ENCODE assay signal across 27 cellular contexts in the genomic region with DNA sequence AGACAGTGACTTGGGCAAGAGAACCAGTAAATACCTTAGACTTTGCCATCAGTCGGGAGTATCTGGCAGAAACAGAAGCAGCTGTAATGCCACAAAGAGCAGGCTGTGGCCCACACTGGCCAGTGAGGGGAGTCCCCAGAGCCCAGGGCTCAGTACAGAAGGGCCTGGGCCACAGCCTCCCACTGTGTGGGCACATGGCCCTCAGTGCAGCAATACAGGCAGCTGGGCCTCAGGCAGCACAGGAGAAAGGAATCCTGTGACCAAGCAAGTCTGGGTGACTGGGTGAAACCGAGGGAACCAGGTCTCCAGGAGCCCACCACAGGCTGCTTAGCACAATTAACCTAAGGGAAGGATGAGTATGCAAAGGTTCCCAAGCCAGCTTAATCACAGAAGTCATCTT. TPM values are rescaled to one million over a fixed set of nuclear protein-coding genes. Genes with fewer than 3 reads are reported as not detected.
DNase-seq lines count a peak whose midpoint lies in the region; ATAC-seq and TF ChIP-seq lines count a peak whose summit lies in the region.
"Had no signal": no experiment of that assay in that cellular context is flagged by ENCODE, and none has a peak within 500 bp of the region (broad histone marks: within the 10 kb centered on the region; RNA-seq: fewer than 3 reads in every experiment).

No MANE protein-coding gene starts in this region.

- no peak overlapping the region for H3K27ac Mint-ChIP-seq in activated CD4-positive, alpha-beta memory T cell treated with anti-CD3 and anti-CD28 coated beads, Interleukin-2, amount 10 ng/mL, durations not matched to agents 7 days and 5 days
- H3K27ac Mint-ChIP-seq in activated CD4-positive, alpha-beta memory T cell treated with anti-CD3 and anti-CD28 coated beads for 36 hours, result no peak overlapping the region
- no peak overlapping the region for H3K27ac Mint-ChIP-seq in MCF 10A (ENCODE audit: low read depth, unreplicated experiment)
- H3K27ac Mint-ChIP-seq in Caco-2 (ENCODE audit: unreplicated experiment), result no peak overlapping the region
- H3K27ac Mint-ChIP-seq: CD4-positive, alpha-beta memory T cell had no signal

- H3K4me1 ChIP-seq in mesenchymal stem cell (ENCODE audit: control insufficient read depth, insufficient read depth, low read depth, low read length) (peaks cover 36% of the 10 kb centered on the region), stomach (peaks cover 0 to 16% (median 8%) of the 10 kb centered on the region in 4 donors), esophagus squamous epithelium (peaks cover 0 to 53% (median 24%) of the 10 kb centered on the region in 3 donors), Caco-2 (peaks cover 12% of the 10 kb centered on the region)

- H3K4me3 Mint-ChIP-seq in activated CD4-positive, alpha-beta memory T cell treated with anti-CD3 and anti-CD28 coated beads, Interleukin-2, amount 10 ng/mL, durations not matched to agents 7 days and 5 days, result no peak overlapping the region
- H3K4me3 Mint-ChIP-seq in activated CD4-positive, alpha-beta memory T cell treated with anti-CD3 and anti-CD28 coated beads for 36 hours, result no peak overlapping the region
- no peak overlapping the region for H3K4me3 Mint-ChIP-seq in MCF 10A (ENCODE audit: unreplicated experiment)
- H3K4me3 Mint-ChIP-seq in Caco-2 (ENCODE audit: unreplicated experiment), result no peak overlapping the region
- H3K4me3 Mint-ChIP-seq: CD4-positive, alpha-beta memory T cell had no signal

- POLR2A ChIA-PET in activated CD4-positive, alpha-beta memory T cell treated with anti-CD3 and anti-CD28 coated beads, Interleukin-2, amount 10 ng/mL, durations not matched to agents 7 days and 5 days (lab: Charles Lee), result no interaction called here
- POLR2A ChIA-PET in activated CD4-positive, alpha-beta memory T cell treated with anti-CD3 and anti-CD28 coated beads for 36 hours (lab: Charles Lee), result no interaction called here
- POLR2A ChIA-PET in MCF 10A (lab: Yijun Ruan, JAX) (interaction anchor here (0.8 kb wide), 1 partner anchor 13 kb away, joined by 3 read pairs; no protein-coding TSS in a partner anchor), Caco-2 (lab: Charles Lee) (no interaction called here)

- no peak overlapping the region for H2BK15ac ChIP-seq in mesenchymal stem cell (ENCODE audit: low read depth, poor library complexity, severe bottlenecking)

- H3K14ac ChIP-seq in mesenchymal stem cell (ENCODE audit: low read length in 2 of 2), result no peak overlapping the region

- no peak overlapping the region for H3K23ac ChIP-seq in mesenchymal stem cell (ENCODE audit: low read length in 2 of 2)

- H3K27ac ChIP-seq in mesenchymal stem cell (ENCODE audit: low read length, poor library complexity, severe bottlenecking), result no peak overlapping the region
- H3K27ac ChIP-seq in stomach, result no peak overlapping the region
- H3K27ac ChIP-seq in esophagus squamous epithelium, result no peak overlapping the region
- H3K27ac ChIP-seq: 22Rv1, BLaER1, PC-9 had no signal

- H3K9ac ChIP-seq in mesenchymal stem cell (ENCODE audit: low read length), result no peak overlapping the region
- H3K9ac ChIP-seq: BLaER1 had no signal

- CTCF ChIA-PET in activated CD4-positive, alpha-beta memory T cell treated with anti-CD3 and anti-CD28 coated beads, Interleukin-2, amount 10 ng/mL, durations not matched to agents 7 days and 5 days (lab: Charles Lee), result no interaction called here
- CTCF ChIA-PET in activated CD4-positive, alpha-beta memory T cell treated with anti-CD3 and anti-CD28 coated beads for 36 hours (lab: Charles Lee), result no interaction called here
- CTCF ChIA-PET in MCF 10A (lab: Yijun Ruan, JAX), result interaction anchor here (0.7 to 1.8 kb wide), 2 partner anchors 10 to 549 kb away, joined by 3 to 5 read pairs; no protein-coding TSS in a partner anchor
- CTCF ChIA-PET in Caco-2 (lab: Charles Lee), result interaction anchor here (0.6 kb wide), 1 partner anchor 559 kb away, joined by 3 read pairs; no protein-coding TSS in a partner anchor

- H3K9me3 Mint-ChIP-seq in activated CD4-positive, alpha-beta memory T cell treated with anti-CD3 and anti-CD28 coated beads, Interleukin-2, amount 10 ng/mL, durations not matched to agents 7 days and 5 days, result no peaks in the 10 kb centered on the region
- H3K9me3 Mint-ChIP-seq in activated CD4-positive, alpha-beta memory T cell treated with anti-CD3 and anti-CD28 coated beads for 36 hours, result no peaks in the 10 kb centered on the region
- no peaks in the 10 kb centered on the region for H3K9me3 Mint-ChIP-seq in MCF 10A (ENCODE audit: unreplicated experiment)
- H3K9me3 Mint-ChIP-seq in Caco-2 (ENCODE audit: unreplicated experiment), result no peaks in the 10 kb centered on the region
- H3K9me3 Mint-ChIP-seq: CD4-positive, alpha-beta memory T cell had no signal

- peak; percentile 1 for DNase-seq in activated CD4-positive, alpha-beta memory T cell treated with anti-CD3 and anti-CD28 coated beads, Interleukin-2, amount 10 ng/mL, durations not matched to agents 7 days and 5 days
- no peak for DNase-seq in activated CD4-positive, alpha-beta memory T cell treated with anti-CD3 and anti-CD28 coated beads for 36 hours
- no peak for DNase-seq in mesenchymal stem cell
- peak; percentile 15 for DNase-seq in stomach
- DNase-seq in esophagus squamous epithelium (lab: John Stamatoyannopoulos, UW), result no peak
- no peak for DNase-seq in MCF 10A (ENCODE audit: unreplicated experiment)
- DNase-seq in Caco-2, result no peak
- DNase-seq: ACHN; Calu3; CD4-positive, alpha-beta memory T cell; DMS153; GDM1; KBM-7; NCI-H1105; NCI-H146; NCI-H2029; NCI-H226; NCI-H510A treated with DMSO at 0.1 percent for 48 hours; NCI-H748 treated with DMSO at 0.1 percent for 48 hours; RPMI8226; SHP77 had no signal

- no peak overlapping the region for H3K4me2 ChIP-seq in mesenchymal stem cell (ENCODE audit: low read length, poor library complexity, severe bottlenecking)
- H3K4me2 ChIP-seq: BLaER1, PC-9 had no signal

- H3K27me3 ChIP-seq in mesenchymal stem cell (ENCODE audit: control insufficient read depth in 1 of 2, insufficient read depth in 1 of 2, low read length in 2 of 2) (no peaks in the 10 kb centered on the region), stomach (no peaks in the 10 kb centered on the region), esophagus squamous epithelium (no peaks in the 10 kb centered on the region), Caco-2 (replicated peaks; ENCODE audit: control insufficient read depth, insufficient read depth, low read length) (no peaks in the 10 kb centered on the region)
- H3K27me3 ChIP-seq: BLaER1 had no signal

- H3K79me1 ChIP-seq in mesenchymal stem cell (replicated peaks; ENCODE audit: low read length, poor library complexity, severe bottlenecking), result peaks cover 37% of the 10 kb centered on the region

- TF ChIP-seq CTCF in stomach (IDR thresholded peaks at IDR 0.05), result no peak
- no peak for TF ChIP-seq CTCF in esophagus squamous epithelium (IDR thresholded peaks at IDR 0.05)
- TF ChIP-seq CTCF in MCF 10A (IDR thresholded peaks at IDR 0.05; ENCODE audit: unreplicated experiment), result no peak
- no peak for TF ChIP-seq CTCF in Caco-2 (IDR thresholded peaks at IDR 0.05; ENCODE audit: insufficient read depth in 1 of 2, low read depth in 1 of 2, low read length in 1 of 2, severe bottlenecking in 1 of 2, unreplicated experiment in 1 of 2)

- H3K4ac ChIP-seq in mesenchymal stem cell (ENCODE audit: low read depth in 1 of 2, low read length in 2 of 2), result no peak overlapping the region

- H3K4me1 Mint-ChIP-seq in activated CD4-positive, alpha-beta memory T cell treated with anti-CD3 and anti-CD28 coated beads, Interleukin-2, amount 10 ng/mL, durations not matched to agents 7 days and 5 days, result no peaks in the 10 kb centered on the region
- peaks cover 12% of the 10 kb centered on the region for H3K4me1 Mint-ChIP-seq in activated CD4-positive, alpha-beta memory T cell treated with anti-CD3 and anti-CD28 coated beads for 36 hours (ENCODE audit: low read depth)
- H3K4me1 Mint-ChIP-seq in MCF 10A (ENCODE audit: insufficient read depth, unreplicated experiment) (no peaks in the 10 kb centered on the region), Caco-2 (ENCODE audit: low read depth, unreplicated experiment) (peaks cover 8% of the 10 kb centered on the region)

- BruUV-seq in MCF 10A (replicated peaks; lab: Mats Ljungman, UMichigan) (no TSS peak), Caco-2 (replicated peaks; lab: Mats Ljungman, UMichigan) (no TSS peak)

- H3K36me3 Mint-ChIP-seq in activated CD4-positive, alpha-beta memory T cell treated with anti-CD3 and anti-CD28 coated beads, Interleukin-2, amount 10 ng/mL, durations not matched to agents 7 days and 5 days (ENCODE audit: low read depth), result peaks cover 33% of the 10 kb centered on the region
- H3K36me3 Mint-ChIP-seq in activated CD4-positive, alpha-beta memory T cell treated with anti-CD3 and anti-CD28 coated beads for 36 hours, result peaks cover 52% of the 10 kb centered on the region
- H3K36me3 Mint-ChIP-seq in MCF 10A (ENCODE audit: insufficient read depth, unreplicated experiment) (peaks cover 10% of the 10 kb centered on the region), Caco-2 (ENCODE audit: insufficient read depth, unreplicated experiment) (no peaks in the 10 kb centered on the region)

- H3K18ac ChIP-seq in mesenchymal stem cell (ENCODE audit: low read depth in 1 of 2, low read length in 2 of 2), result no peak overlapping the region

- H3K36me3 ChIP-seq in mesenchymal stem cell (ENCODE audit: control insufficient read depth in 1 of 2, insufficient read depth in 2 of 2, low read depth in 1 of 2, low read length in 2 of 2) (peaks cover 48 to 86% of the 10 kb centered on the region in 2 experiments), stomach (peaks cover 69 to 100% (median 100%) of the 10 kb centered on the region in 4 donors), esophagus squamous epithelium (peaks cover 34 to 100% (median 39%) of the 10 kb centered on the region in 3 donors), Caco-2 (ENCODE audit: control insufficient read depth, insufficient read depth, low read length) (no peaks in the 10 kb centered on the region)

- no peaks in the 10 kb centered on the region for H3K27me3 Mint-ChIP-seq in activated CD4-positive, alpha-beta memory T cell treated with anti-CD3 and anti-CD28 coated beads, Interleukin-2, amount 10 ng/mL, durations not matched to agents 7 days and 5 days
- no peaks in the 10 kb centered on the region for H3K27me3 Mint-ChIP-seq in activated CD4-positive, alpha-beta memory T cell treated with anti-CD3 and anti-CD28 coated beads for 36 hours
- H3K27me3 Mint-ChIP-seq in MCF 10A (ENCODE audit: insufficient read depth, unreplicated experiment), result no peaks in the 10 kb centered on the region
- H3K27me3 Mint-ChIP-seq in Caco-2 (ENCODE audit: insufficient read depth, unreplicated experiment), result no peaks in the 10 kb centered on the region
- H3K27me3 Mint-ChIP-seq: CD4-positive, alpha-beta memory T cell had no signal

- H3K9me3 ChIP-seq in mesenchymal stem cell (ENCODE audit: control insufficient read depth, low read length) (no peaks in the 10 kb centered on the region), stomach (no peaks in the 10 kb centered on the region), esophagus squamous epithelium (no peaks in the 10 kb centered on the region), Caco-2 (no peaks in the 10 kb centered on the region)
- H3K9me3 ChIP-seq: BLaER1 had no signal

- no peak for TF ChIP-seq POLR2A in stomach (IDR thresholded peaks at IDR 0.05)
- no peak for TF ChIP-seq POLR2A in esophagus squamous epithelium (IDR thresholded peaks at IDR 0.05)

- TF ChIP-seq EP300 in stomach (IDR thresholded peaks at IDR 0.05), result no peak

- no peak overlapping the region for H3K4me3 ChIP-seq in mesenchymal stem cell (ENCODE audit: insufficient read depth in 1 of 2, low read depth in 1 of 2, low read length in 2 of 2)
- no peak overlapping the region for H3K4me3 ChIP-seq in stomach
- H3K4me3 ChIP-seq in esophagus squamous epithelium, result no peak overlapping the region
- no peak overlapping the region for H3K4me3 ChIP-seq in Caco-2 (ENCODE audit: low read depth, low read length)
- H3K4me3 ChIP-seq: BLaER1, PC-9 had no signal

- H2AFZ ChIP-seq in mesenchymal stem cell (ENCODE audit: low read depth, low read length), result no peak overlapping the region
- H2AFZ ChIP-seq: PC-9 had no signal

- intact Hi-C loops in activated CD4-positive, alpha-beta memory T cell treated with anti-CD3 and anti-CD28 coated beads for 36 hours (cut with micrococcal nuclease), result no loop called here
- intact Hi-C loops in stomach (cut with DNase I; ENCODE audit: low total_unique reads) (no loop called here), esophagus squamous epithelium (cut with DNase I) (no loop called here), MCF 10A (cut with micrococcal nuclease) (no loop called here), Caco-2 (cut with micrococcal nuclease; ENCODE audit: unreplicated experiment) (no loop called here)

- H4K91ac ChIP-seq in mesenchymal stem cell (ENCODE audit: low read length), result no peak overlapping the region

- H2BK120ac ChIP-seq in mesenchymal stem cell (ENCODE audit: low read depth, low read length), result no peak overlapping the region

- H2AK5ac ChIP-seq in mesenchymal stem cell (ENCODE audit: low read length, severe bottlenecking), result peak overlapping the region; percentile 51

- WGBS in mesenchymal stem cell, result 93% methylated on average over 2 of the region's 2 CpGs
- 89 to 100% (median 92%) methylated on average over 2 of the region's 2 CpGs for WGBS in stomach, 5 donors
- WGBS in esophagus squamous epithelium, 2 donors, result 92 to 100% methylated on average over 2 of the region's 2 CpGs

- no peak overlapping the region for H2BK12ac ChIP-seq in mesenchymal stem cell (ENCODE audit: low read length in 2 of 2)

- peak; percentile 66 for ATAC-seq in HG02588 (IDR thresholded peaks at IDR 0.05; ENCODE audit: unreplicated experiment)

- no peak overlapping the region for H2BK5ac ChIP-seq in mesenchymal stem cell (ENCODE audit: low read depth, low read length, poor library complexity, severe bottlenecking)

- no peak overlapping the region for H4K8ac ChIP-seq in mesenchymal stem cell (ENCODE audit: low read length)

RNA-seq across cellular contexts. Expression of a gene that starts 14.0 kb away (rescaled TPM):
- 10 to 100 TPM; 10.7 to 11.6 TPM for total RNA-seq in activated CD4-positive, alpha-beta memory T cell treated with anti-CD3 and anti-CD28 coated beads, Interleukin-2, amount 10 ng/mL, durations not matched to agents 7 days and 5 days
- 10 to 100 TPM; 10.3 to 11.0 TPM for total RNA-seq in activated CD4-positive, alpha-beta memory T cell treated with anti-CD3 and anti-CD28 coated beads for 36 hours
- polyA plus RNA-seq in mesenchymal stem cell (2013, experiment 1 of 2), result 4.2 TPM
- 4.1 TPM for polyA plus RNA-seq in mesenchymal stem cell (2013, experiment 2 of 2)
- total RNA-seq in stomach (10 to 100 TPM in 4 of 5 donors, 1 to 10 TPM in 1; 7.0 to 79.4 (median 33.5) TPM), esophagus squamous epithelium (10 to 100 TPM; 19.6 to 29.0 (median 24.3) TPM), MCF 10A (2022) (6.7 and 7.3 TPM in 2 replicates), Caco-2 (2022) (11.5 and 12.6 TPM in 2 replicates)
- 10 to 100 TPM in 1 of 3 donors, 1 to 10 TPM in 2; 6.3 to 13.2 (median 6.6) TPM for polyA plus RNA-seq in stomach

RNA-seq across cellular contexts. Expression of a gene that starts 26.8 kb away (rescaled TPM):
- total RNA-seq in activated CD4-positive, alpha-beta memory T cell treated with anti-CD3 and anti-CD28 coated beads, Interleukin-2, amount 10 ng/mL, durations not matched to agents 7 days and 5 days, result 10 to 100 TPM; 32.0 to 32.1 TPM
- 10 to 100 TPM; 41.6 to 43.6 TPM for total RNA-seq in activated CD4-positive, alpha-beta memory T cell treated with anti-CD3 and anti-CD28 coated beads for 36 hours
- 23.2 TPM for polyA plus RNA-seq in mesenchymal stem cell (2013, experiment 1 of 2)
- 23.5 TPM for polyA plus RNA-seq in mesenchymal stem cell (2013, experiment 2 of 2)
- total RNA-seq in stomach (10 to 100 TPM; 11.1 to 33.0 (median 29.8) TPM), esophagus squamous epithelium (10 to 100 TPM; 19.0 to 53.8 (median 35.4) TPM), MCF 10A (2022) (66.0 and 71.0 TPM in 2 replicates), Caco-2 (2022) (60.9 and 62.6 TPM in 2 replicates)
- polyA plus RNA-seq in stomach, result 10 to 100 TPM; 21.7 to 30.8 (median 30.5) TPM

RNA-seq across cellular contexts. Expression of a gene that starts 36.3 kb away (rescaled TPM):
- not detected for total RNA-seq in activated CD4-positive, alpha-beta memory T cell treated with anti-CD3 and anti-CD28 coated beads, Interleukin-2, amount 10 ng/mL, durations not matched to agents 7 days and 5 days
- total RNA-seq in activated CD4-positive, alpha-beta memory T cell treated with anti-CD3 and anti-CD28 coated beads for 36 hours, result not detected
- polyA plus RNA-seq in mesenchymal stem cell (2013, experiment 1 of 2), result not detected
- not detected for polyA plus RNA-seq in mesenchymal stem cell (2013, experiment 2 of 2)
- total RNA-seq in stomach (not detected), esophagus squamous epithelium (not detected), MCF 10A (2022) (not detected in 2 replicates), Caco-2 (2022) (not detected in 2 replicates)
- not detected for polyA plus RNA-seq in stomach
- total RNA-seq: Calu3; CD4-positive, alpha-beta memory T cell; Daoy; HT1080; PC-9 had no signal
- polyA plus RNA-seq: CD4-positive, alpha-beta memory T cell had no signal

RNA-seq across cellular contexts. Expression of a gene that starts 49.5 kb away (rescaled TPM):
- total RNA-seq in activated CD4-positive, alpha-beta memory T cell treated with anti-CD3 and anti-CD28 coated beads, Interleukin-2, amount 10 ng/mL, durations not matched to agents 7 days and 5 days, result 10 to 100 TPM; 36.5 to 37.1 TPM
- total RNA-seq in activated CD4-positive, alpha-beta memory T cell treated with anti-CD3 and anti-CD28 coated beads for 36 hours, result 1 to 10 TPM; 8.6 to 10.0 TPM
- polyA plus RNA-seq in mesenchymal stem cell (2013, experiment 1 of 2), result 3.2 TPM
- 3.7 TPM for polyA plus RNA-seq in mesenchymal stem cell (2013, experiment 2 of 2)
- total RNA-seq in stomach (10 to 100 TPM in 2 of 5 donors, 1 to 10 TPM in 2, under 1 TPM in 1; 0.89 to 18.7 (median 9.7) TPM), esophagus squamous epithelium (1 to 10 TPM in 3 of 4 donors, under 1 TPM in 1; 0.57 to 9.5 (median 5.2) TPM), MCF 10A (2022) (not detected in 2 replicates), Caco-2 (2022) (3.8 and 6.1 TPM in 2 replicates)
- polyA plus RNA-seq in stomach, result 1 to 10 TPM; 2.1 to 6.5 (median 3.0) TPM

Comparison
In these comparisons a context has a peak if more than half of its experiments do, and no peak if none do; other contexts are left out.
1. DNase-seq: peak in activated CD4-positive, alpha-beta memory T cell treated with anti-CD3 and anti-CD28 coated beads, Interleukin-2, amount 10 ng/mL, durations not matched to agents 7 days and 5 days (single experiment) and stomach (single experiment); none in activated CD4-positive, alpha-beta memory T cell treated with anti-CD3 and anti-CD28 coated beads for 36 hours (single experiment), mesenchymal stem cell (single experiment), esophagus squamous epithelium (single experiment), MCF 10A (single experiment) and Caco-2 (0 of 2).
2. CTCF ChIA-PET loops: an anchor here in MCF 10A (0.7 to 1.8 kb wide) and Caco-2 (0.6 kb wide); none called in activated CD4-positive, alpha-beta memory T cell treated with anti-CD3 and anti-CD28 coated beads, Interleukin-2, amount 10 ng/mL, durations not matched to agents 7 days and 5 days and activated CD4-positive, alpha-beta memory T cell treated with anti-CD3 and anti-CD28 coated beads for 36 hours.